1 cellular context compared by ENCODE assay signal in the genomic region with DNA sequence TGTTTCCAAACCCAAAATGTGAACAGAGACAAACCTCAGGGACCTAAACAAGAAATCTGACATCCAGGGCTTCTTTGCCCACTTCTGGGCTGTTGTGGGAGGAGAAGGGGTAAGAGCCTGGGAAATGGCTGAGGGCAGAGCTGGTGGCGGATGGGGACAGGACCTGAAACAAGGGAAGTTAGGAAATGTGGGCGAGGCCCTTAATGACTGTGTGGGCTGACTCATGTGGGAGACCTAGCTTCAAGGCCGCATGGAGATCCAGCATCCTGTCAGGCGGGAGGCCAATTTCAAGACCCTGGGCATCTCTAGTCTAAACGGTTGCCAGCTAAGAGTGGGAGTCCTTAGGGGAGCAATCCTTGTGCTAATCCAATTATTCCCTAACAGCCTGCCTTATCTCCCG.
TF ChIP-seq lines count a peak whose summit lies in the region.

No MANE protein-coding gene starts in this region.

TF ChIP-seq in endothelial cell of umbilical vein, 7 proteins besides CTCF, POLR2A, EP300 and RAD21 (continued from another document):
- TF ChIP-seq FOS (IDR thresholded peaks at IDR 0.05; ENCODE audit: borderline replicate concordance, insufficient read depth, low read length) (peak; percentile 62), MYC (IDR thresholded peaks at IDR 0.05; ENCODE audit: low read depth, low read length) (no peak), JUN (IDR thresholded peaks at IDR 0.05; ENCODE audit: borderline replicate concordance, insufficient read depth, insufficient read length, low read depth) (peak; percentile 56)
